In genomic region chr17:57278740-57279387, GRCh38 we compare ENCODE assay signal across 16 cellular contexts.
"Had no signal": no experiment of that assay in that cellular context is flagged by ENCODE, and none has a peak within 500 bp of the region (broad histone marks: within the 10 kb centered on the region; RNA-seq: fewer than 3 reads in every experiment).

No MANE protein-coding gene starts in this region.

- DNase-seq: activated CD4-positive, CD25-positive, alpha-beta regulatory T cell treated with anti-CD3 and anti-CD28 coated beads, Interleukin-2, amount 50 U/mL, for 72 hours; activated naive CD8-positive, alpha-beta T cell treated with anti-CD3 and anti-CD28 coated beads, Interleukin-2, amount 10 ng/mL, durations not matched to agents 7 days and 5 days; activated T-cell treated with anti-CD3 and anti-CD28 coated beads, Interleukin-2, amount 50 U/mL, for 72 hours; effector memory CD4-positive, alpha-beta T cell; foreskin fibroblast; kidney; mesendoderm; spleen; SW 1271; T-helper 9 cell; testis; upper lobe of left lung had no signal

- H3K27me3 Mint-ChIP-seq: activated naive CD8-positive, alpha-beta T cell treated with anti-CD3 and anti-CD28 coated beads, Interleukin-2, amount 10 ng/mL, durations not matched to agents 7 days and 5 days; natural killer cell treated with Interleukin-12 subunit alpha and Interleukin-12 subunit beta and Interleukin-15 and Interleukin-18, amount 100 ng/mL, for 72 hours; stimulated activated naive CD8-positive, alpha-beta T cell treated with anti-CD3 and anti-CD28 coated beads, Interleukin-15, amount 100 ng/mL, for 72 hours had no signal

- ATAC-seq: natural killer cell treated with Interleukin-12 subunit alpha and Interleukin-12 subunit beta and Interleukin-15 and Interleukin-18, amount 100 ng/mL, for 72 hours; sciatic nerve had no signal

- H3K27ac ChIP-seq: spleen, testis, upper lobe of left lung had no signal

- H3K27ac Mint-ChIP-seq: activated T-cell treated with anti-CD3 and anti-CD28 coated beads, Interleukin-2, amount 50 U/mL, for 72 hours; dendritic cell treated with granulocyte-macrophage colony-stimulating factor and Interleukin-4, amounts not matched to agents 40 ng/mL and 50 ng/mL, for 4 days; natural killer cell treated with Interleukin-12 subunit alpha and Interleukin-12 subunit beta and Interleukin-15 and Interleukin-18, amount 100 ng/mL, for 72 hours had no signal

- H3K27me3 ChIP-seq: spleen, testis, upper lobe of left lung had no signal

- H3K4me3 ChIP-seq: spleen, testis, upper lobe of left lung had no signal

- H3K4me3 Mint-ChIP-seq: activated naive CD8-positive, alpha-beta T cell treated with anti-CD3 and anti-CD28 coated beads, Interleukin-2, amount 10 ng/mL, durations not matched to agents 7 days and 5 days; activated T-cell treated with anti-CD3 and anti-CD28 coated beads, Interleukin-2, amount 50 U/mL, for 72 hours; dendritic cell treated with granulocyte-macrophage colony-stimulating factor and Interleukin-4, amounts not matched to agents 40 ng/mL and 50 ng/mL, for 4 days; natural killer cell treated with Interleukin-12 subunit alpha and Interleukin-12 subunit beta and Interleukin-15 and Interleukin-18, amount 100 ng/mL, for 72 hours had no signal

- H3K9me3 ChIP-seq: spleen, testis, upper lobe of left lung had no signal

- H3K4me1 ChIP-seq: upper lobe of left lung had no signal

- H3K9me3 Mint-ChIP-seq: activated naive CD8-positive, alpha-beta T cell treated with anti-CD3 and anti-CD28 coated beads, Interleukin-2, amount 10 ng/mL, durations not matched to agents 7 days and 5 days; activated T-cell treated with anti-CD3 and anti-CD28 coated beads, Interleukin-2, amount 50 U/mL, for 72 hours; dendritic cell treated with granulocyte-macrophage colony-stimulating factor and Interleukin-4, amounts not matched to agents 40 ng/mL and 50 ng/mL, for 4 days; natural killer cell treated with Interleukin-12 subunit alpha and Interleukin-12 subunit beta and Interleukin-15 and Interleukin-18, amount 100 ng/mL, for 72 hours; stimulated activated naive CD8-positive, alpha-beta T cell treated with anti-CD3 and anti-CD28 coated beads, Interleukin-15, amount 100 ng/mL, for 72 hours had no signal
